ENCODE assay signal across 10 cellular contexts in the genomic region with DNA sequence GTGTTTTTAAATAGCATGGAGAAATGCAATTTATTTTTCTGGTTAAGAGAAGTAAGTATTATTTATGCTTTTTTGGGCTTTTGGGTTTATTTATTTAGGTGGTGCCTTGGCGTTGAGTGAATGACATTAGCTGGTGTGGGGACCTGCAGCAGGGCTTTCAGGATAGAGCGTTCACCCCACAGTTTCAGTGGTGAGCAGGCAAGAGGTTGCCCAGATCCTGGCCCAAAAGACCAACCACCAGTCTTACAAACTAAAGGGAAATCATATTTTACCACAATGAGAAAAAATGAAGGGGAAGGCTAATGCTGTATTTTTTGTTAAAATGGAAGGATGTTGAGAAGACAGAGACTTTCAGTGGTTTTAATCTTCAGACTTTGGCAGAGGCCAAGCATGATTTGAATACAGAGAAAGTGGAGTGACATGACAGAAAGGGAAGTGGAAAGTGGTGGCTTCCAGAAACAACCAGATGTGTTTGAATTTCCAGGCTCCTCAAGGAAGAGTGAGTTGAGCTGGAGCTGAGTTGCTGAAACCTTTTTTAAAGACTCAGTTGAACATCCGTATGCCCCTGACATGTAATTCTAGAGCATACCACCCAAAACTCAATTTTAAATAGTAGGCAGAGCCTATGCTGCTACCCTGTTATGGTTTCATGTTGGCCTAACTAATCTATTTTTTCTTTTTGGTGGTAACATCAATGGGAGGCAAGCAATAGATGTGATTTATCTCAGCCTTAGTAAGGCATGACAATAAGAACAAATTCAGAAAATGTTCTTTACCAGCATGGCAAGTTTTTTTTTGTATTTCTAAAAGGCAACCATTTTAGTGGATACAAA.
DNase-seq lines count a peak whose midpoint lies in the region; ATAC-seq and TF ChIP-seq lines count a peak whose summit lies in the region.
"Had no signal": no experiment of that assay in that cellular context is flagged by ENCODE, and none has a peak within 500 bp of the region (broad histone marks: within the 10 kb centered on the region; RNA-seq: fewer than 3 reads in every experiment).

No MANE protein-coding gene starts in this region.

- BruUV-seq in OCI-LY7 (replicated peaks; lab: Mats Ljungman, UMichigan) (no TSS peak), A673 (replicated peaks; lab: Mats Ljungman, UMichigan) (no TSS peak)

- H4K20me1 ChIP-seq in OCI-LY7 (ENCODE audit: insufficient read depth, low read length) = no peaks in the 10 kb centered on the region

- H3K27me3 ChIP-seq in A673 (replicated peaks; ENCODE audit: insufficient read depth, low read depth, low read length, poor library complexity) (no peaks in the 10 kb centered on the region), SJCRH30 (no peaks in the 10 kb centered on the region)
- H3K27me3 ChIP-seq: breast epithelium had no signal

- H3K4me3 ChIP-seq in OCI-LY7 (ENCODE audit: low read depth, low read length, poor library complexity, severe bottlenecking) (no peak overlapping the region), A673 (ENCODE audit: low read depth, low read length, poor library complexity, severe bottlenecking) (no peak overlapping the region), SJCRH30 (no peak overlapping the region)
- H3K4me3 ChIP-seq: breast epithelium had no signal

- peak; percentile 77 for ATAC-seq in GM18907 (IDR thresholded peaks at IDR 0.05; ENCODE audit: unreplicated experiment)
- ATAC-seq in HG02798 (IDR thresholded peaks at IDR 0.05; ENCODE audit: poor library complexity, unreplicated experiment) = peak; percentile 81
- peak; percentile 70 for ATAC-seq in stimulated activated memory B cell treated with anti-CD40 and anti-IgM and Interleukin-4, amounts not matched to agents 10 μg/mL and 1 μg/mL and 100 μg/mL, for 72 hours

- no peaks in the 10 kb centered on the region for H3K9me2 ChIP-seq in OCI-LY7 (ENCODE audit: insufficient read depth, low read length)

- H3K27ac Mint-ChIP-seq in stimulated activated memory B cell treated with anti-CD40 and anti-IgM and Interleukin-4, amounts not matched to agents 10 μg/mL and 1 μg/mL and 100 μg/mL, for 72 hours = peak overlapping the region; percentile 46
- H3K27ac Mint-ChIP-seq in HFFc6 = no peak overlapping the region
- H3K27ac Mint-ChIP-seq: activated B cell treated with CpG ODN at 0.5 μM for 24 hours had no signal

- CTCF ChIA-PET in OCI-LY7 (lab: Charles Lee; ENCODE audit: unreplicated experiment) (interaction anchor here (0.6 kb wide), 1 partner anchor 109 kb away, joined by 3 read pairs; no protein-coding TSS in a partner anchor), A673 (lab: Charles Lee) (no interaction called here)

- H3K36me3 ChIP-seq in OCI-LY7 (ENCODE audit: insufficient read depth, low read length) (no peaks in the 10 kb centered on the region), A673 (ENCODE audit: insufficient read depth, low read length, poor library complexity, severe bottlenecking) (no peaks in the 10 kb centered on the region), SJCRH30 (no peaks in the 10 kb centered on the region)
- H3K36me3 ChIP-seq: breast epithelium had no signal

- no peak for TF ChIP-seq CTCF in OCI-LY7 (conservative IDR thresholded peaks at IDR 0.05; ENCODE audit: low read length)
- no peak for TF ChIP-seq CTCF in HFFc6 (IDR thresholded peaks at IDR 0.05)
- no peak for TF ChIP-seq CTCF in A673 (conservative IDR thresholded peaks at IDR 0.05; ENCODE audit: low read depth, low read length)

- no peaks in the 10 kb centered on the region for H3K9me3 Mint-ChIP-seq in stimulated activated memory B cell treated with anti-CD40 and anti-IgM and Interleukin-4, amounts not matched to agents 10 μg/mL and 1 μg/mL and 100 μg/mL, for 72 hours
- no peaks in the 10 kb centered on the region for H3K9me3 Mint-ChIP-seq in HFFc6
- H3K9me3 Mint-ChIP-seq: activated B cell treated with CpG ODN at 0.5 μM for 24 hours had no signal

- H3K27ac ChIP-seq in OCI-LY7 (ENCODE audit: low read depth, low read length, poor library complexity, severe bottlenecking) = no peak overlapping the region
- H3K27ac ChIP-seq in A673 (ENCODE audit: low read depth, low read length, poor library complexity, severe bottlenecking) = no peak overlapping the region
- no peak overlapping the region for H3K27ac ChIP-seq in SJCRH30
- H3K27ac ChIP-seq: breast epithelium had no signal

- H3K4me1 Mint-ChIP-seq in stimulated activated memory B cell treated with anti-CD40 and anti-IgM and Interleukin-4, amounts not matched to agents 10 μg/mL and 1 μg/mL and 100 μg/mL, for 72 hours = peaks cover 14% of the 10 kb centered on the region
- H3K4me1 Mint-ChIP-seq in HFFc6 (ENCODE audit: low read depth) = peaks cover 51% of the 10 kb centered on the region

- H3K4me2 ChIP-seq in OCI-LY7 (ENCODE audit: low read length) = peak overlapping the region; percentile 21; the same call in 1 of the 2 replicates

- H3K4me1 ChIP-seq in OCI-LY7 (ENCODE audit: insufficient read depth, low read length, poor library complexity, severe bottlenecking) (peaks cover 7% of the 10 kb centered on the region), A673 (ENCODE audit: insufficient read depth, low read length, poor library complexity, severe bottlenecking) (no peaks in the 10 kb centered on the region), SJCRH30 (peaks cover 18% of the 10 kb centered on the region)

- DNase-seq in OCI-LY7 (ENCODE audit: low spot score) = peak; percentile 8
- no peak for DNase-seq in HFFc6
- DNase-seq in A673 (ENCODE audit: low spot score) = no peak
- DNase-seq in SJCRH30 = no peak
- DNase-seq in AG20443 (ENCODE audit: low spot score) = no peak
- DNase-seq: activated B cell treated with CpG ODN at 0.5 μM for 24 hours had no signal

- no peaks in the 10 kb centered on the region for H3K79me2 ChIP-seq in OCI-LY7 (ENCODE audit: insufficient read depth, low read depth, low read length)

- no peak overlapping the region for H3K4me3 Mint-ChIP-seq in stimulated activated memory B cell treated with anti-CD40 and anti-IgM and Interleukin-4, amounts not matched to agents 10 μg/mL and 1 μg/mL and 100 μg/mL, for 72 hours
- no peak overlapping the region for H3K4me3 Mint-ChIP-seq in HFFc6
- H3K4me3 Mint-ChIP-seq: activated B cell treated with CpG ODN at 0.5 μM for 24 hours had no signal

- no peaks in the 10 kb centered on the region for H3K27me3 Mint-ChIP-seq in stimulated activated memory B cell treated with anti-CD40 and anti-IgM and Interleukin-4, amounts not matched to agents 10 μg/mL and 1 μg/mL and 100 μg/mL, for 72 hours
- peaks cover 3% of the 10 kb centered on the region for H3K27me3 Mint-ChIP-seq in HFFc6 (ENCODE audit: insufficient read depth)
- H3K27me3 Mint-ChIP-seq: activated B cell treated with CpG ODN at 0.5 μM for 24 hours had no signal

- H3K9me3 ChIP-seq in OCI-LY7 (ENCODE audit: low read length) (no peaks in the 10 kb centered on the region), A673 (ENCODE audit: low read depth, low read length, poor library complexity, severe bottlenecking) (no peaks in the 10 kb centered on the region), SJCRH30 (replicated peaks) (no peaks in the 10 kb centered on the region)
- H3K9me3 ChIP-seq: breast epithelium had no signal

- POLR2A ChIA-PET in OCI-LY7 (lab: Charles Lee) = interaction anchor here (0.5 kb wide), 1 partner anchor 192 kb away, joined by 3 read pairs; no protein-coding TSS in a partner anchor
- POLR2A ChIA-PET in A673 (lab: Charles Lee; ENCODE audit: low non-redundant PET) = no interaction called here

- intact Hi-C loops in OCI-LY7 (cut with micrococcal nuclease; ENCODE audit: unreplicated experiment) = no loop called here
- intact Hi-C loops in A673 (cut with micrococcal nuclease; ENCODE audit: unreplicated experiment) = no loop called here

- no peak overlapping the region for H2AFZ ChIP-seq in OCI-LY7 (ENCODE audit: low read length)

- H3K36me3 Mint-ChIP-seq in stimulated activated memory B cell treated with anti-CD40 and anti-IgM and Interleukin-4, amounts not matched to agents 10 μg/mL and 1 μg/mL and 100 μg/mL, for 72 hours = peaks cover 57% of the 10 kb centered on the region
- H3K36me3 Mint-ChIP-seq in HFFc6 (ENCODE audit: low read depth) = peaks cover 20% of the 10 kb centered on the region
